ENCODE assay signal across 31 cellular contexts in genomic region chr16:71788578-71788977, GRCh38.
"Had no signal": no experiment of that assay in that cellular context is flagged by ENCODE, and none has a peak within 500 bp of the region (broad histone marks: within the 10 kb centered on the region; RNA-seq: fewer than 3 reads in every experiment).

No MANE protein-coding gene starts in this region.

- H3K4me3 Mint-ChIP-seq: activated CD4-positive, alpha-beta T cell treated with anti-CD3 and anti-CD28 coated beads for 36 hours; activated CD8-positive, alpha-beta T cell treated with anti-CD3 and anti-CD28 coated beads for 36 hours; activated naive CD8-positive, alpha-beta T cell; activated T-cell treated with anti-CD3 and anti-CD28 coated beads, Interleukin-2, amount 50 U/mL, for 4 hours; activated T-helper 17 cell treated with anti-CD3 and anti-CD28 coated beads, Interleukin-2, amount 50 U/mL, for 72 hours; T-cell; T-helper 1 cell treated with Interleukin-12 subunit alpha and Interleukin-12 subunit beta and Interleukin-4 antibody, amounts not matched to agents 30 μg/mL and 1 μg/mL, for 36 hours; T-helper 2 cell treated with Interferon-gamma antibody and Interleukin-4, amounts not matched to agents 5 μg/mL and 100 μg/mL, for 36 hours had no signal

- H3K9me3 Mint-ChIP-seq: activated CD8-positive, alpha-beta T cell treated with anti-CD3 and anti-CD28 coated beads for 36 hours; activated T-cell treated with anti-CD3 and anti-CD28 coated beads, Interleukin-2, amount 50 U/mL, for 4 hours; activated T-helper 17 cell treated with anti-CD3 and anti-CD28 coated beads, Interleukin-2, amount 50 U/mL, for 72 hours; T-cell; T-helper 1 cell treated with Interleukin-12 subunit alpha and Interleukin-12 subunit beta and Interleukin-4 antibody, amounts not matched to agents 30 μg/mL and 1 μg/mL, for 36 hours; T-helper 2 cell treated with Interferon-gamma antibody and Interleukin-4, amounts not matched to agents 5 μg/mL and 100 μg/mL, for 36 hours had no signal

- H3K27me3 Mint-ChIP-seq: activated CD4-positive, alpha-beta T cell treated with anti-CD3 and anti-CD28 coated beads for 36 hours; activated CD8-positive, alpha-beta T cell treated with anti-CD3 and anti-CD28 coated beads for 36 hours; activated naive CD8-positive, alpha-beta T cell; activated T-helper 17 cell treated with anti-CD3 and anti-CD28 coated beads, Interleukin-2, amount 50 U/mL, for 72 hours; T-cell had no signal

- H3K4me3 ChIP-seq: cardiac muscle cell, colonic mucosa, esophagus squamous epithelium, gastroesophageal sphincter had no signal

- H3K9me3 ChIP-seq: colonic mucosa, esophagus squamous epithelium, gastroesophageal sphincter had no signal

- H3K27ac ChIP-seq: cardiac muscle cell, colonic mucosa, epithelial cell of prostate, esophagus squamous epithelium, gastroesophageal sphincter, WERI-Rb-1 had no signal

- H3K36me3 ChIP-seq: colonic mucosa had no signal

- DNase-seq: activated CD4-positive, alpha-beta T cell treated with anti-CD3 and anti-CD28 coated beads for 36 hours; activated CD4-positive, alpha-beta T cell treated with anti-CD3 and anti-CD28 coated beads, Interleukin-2, amount 50 U/mL, for 1 hour; activated CD4-positive, alpha-beta T cell treated with anti-CD3 and anti-CD28 coated beads, Interleukin-2, amount 50 U/mL, for 48 hours; activated CD4-positive, CD25-positive, alpha-beta regulatory T cell; activated CD4-positive, CD25-positive, alpha-beta regulatory T cell treated with anti-CD3 and anti-CD28 coated beads, Interleukin-2, amount 50 U/mL, for 72 hours; activated CD8-positive, alpha-beta memory T cell treated with anti-CD3 and anti-CD28 coated beads for 24 hours; activated CD8-positive, alpha-beta T cell treated with anti-CD3 and anti-CD28 coated beads for 36 hours; activated effector memory CD4-positive, alpha-beta T cell treated with Interleukin-2 at 50 U/mL for 16 hours; activated gamma-delta T cell treated with Interleukin-2 at 50 U/mL for 16 hours; activated naive CD4-positive, alpha-beta T cell treated with anti-CD3 and anti-CD28 coated beads, Interleukin-2, amount 50 U/mL, for 16 hours; activated naive CD4-positive, alpha-beta T cell treated with Interleukin-2 at 50 U/mL for 16 hours; activated T-cell treated with anti-CD3 and anti-CD28 coated beads, Interleukin-2, amount 50 U/mL, for 4 hours; amniotic stem cell; anterior cingulate cortex; central memory CD4-positive, alpha-beta T cell; cerebellar nuclear complex; colonic mucosa; effector CD8-positive, alpha-beta T cell; esophagus squamous epithelium; foreskin melanocyte; SW 1271; T-cell; T1000; WERI-Rb-1 had no signal

- ATAC-seq: activated CD4-positive, alpha-beta T cell treated with anti-CD3 and anti-CD28 coated beads for 36 hours; activated CD8-positive, alpha-beta T cell treated with anti-CD3 and anti-CD28 coated beads for 36 hours; activated T-cell treated with anti-CD3 and anti-CD28 coated beads, Interleukin-2, amount 50 U/mL, for 4 hours; activated T-helper 17 cell treated with anti-CD3 and anti-CD28 coated beads, Interleukin-2, amount 50 U/mL, for 72 hours; gastroesophageal sphincter; T-cell had no signal

- H3K27ac Mint-ChIP-seq: activated CD8-positive, alpha-beta T cell treated with anti-CD3 and anti-CD28 coated beads for 36 hours; activated T-helper 17 cell treated with anti-CD3 and anti-CD28 coated beads, Interleukin-2, amount 50 U/mL, for 72 hours; T-cell; T-helper 1 cell treated with Interleukin-12 subunit alpha and Interleukin-12 subunit beta and Interleukin-4 antibody, amounts not matched to agents 30 μg/mL and 1 μg/mL, for 36 hours; T-helper 2 cell treated with Interferon-gamma antibody and Interleukin-4, amounts not matched to agents 5 μg/mL and 100 μg/mL, for 36 hours had no signal

- H3K27me3 ChIP-seq: cardiac muscle cell, colonic mucosa, esophagus squamous epithelium, gastroesophageal sphincter had no signal
